6 cellular contexts compared by ENCODE assay signal in genomic region chr9:71508134-71508533, GRCh38.
DNase-seq lines count a peak whose midpoint lies in the region; ATAC-seq, FAIRE-seq and TF ChIP-seq lines count a peak whose summit lies in the region.
"Not testable (repeated sequence)": the region's sequence is repeated elsewhere in the genome, so short reads cannot be mapped to it uniquely, and the experiment has no call there.

No MANE protein-coding gene starts in this region.

- H3K9ac ChIP-seq in colonic mucosa (ENCODE audit: low read depth in 2 of 2, low read length in 2 of 2); kidney (ENCODE audit: low read length in 2 of 2): not testable (repeated sequence)

- not testable (repeated sequence) for H3K36me3 ChIP-seq in colonic mucosa; kidney (ENCODE audit: control insufficient read depth in 1 of 2, insufficient read depth in 2 of 2, low read length in 2 of 2); pancreas

- peak; percentile 65 for ATAC-seq in left colon
- ATAC-seq in pancreas = not testable (repeated sequence)

- H3K4me3 ChIP-seq in colonic mucosa; kidney (ENCODE audit: low read length in 2 of 2); pancreas: not testable (repeated sequence)

- peak; percentile 98 for FAIRE-seq in RCC 7860 (lab: Jason Lieb, UNC)
- FAIRE-seq in kidney (lab: Jason Lieb, UNC) = peak; percentile 63
- peak; percentile 87 for FAIRE-seq in pancreas (lab: Jason Lieb, UNC)

- in situ Hi-C loops in ACHN (cut with HindIII; ENCODE audit: low pct_ligation_motif_present, low pct_unique_long_range_greater_than_20kb, low sequenced_read_pairs) = not testable (repeated sequence)

- intact Hi-C loops in colonic mucosa (cut with DNase I); kidney (cut with DNase I); left colon (cut with DNase I, micrococcal nuclease); pancreas (cut with DNase I): not testable (repeated sequence)

- H3K9me3 ChIP-seq in colonic mucosa; kidney (ENCODE audit: control insufficient read depth in 1 of 2, low read length in 2 of 2); pancreas: not testable (repeated sequence)

- not testable (repeated sequence) for TF ChIP-seq CTCF in colonic mucosa (IDR thresholded peaks at IDR 0.05); kidney (IDR thresholded peaks at IDR 0.05; ENCODE audit: borderline replicate concordance, extremely low read depth, insufficient read depth); pancreas (IDR thresholded peaks at IDR 0.05)

- WGBS in pancreas, 2 donors = 46 to 53% methylated on average over 2 of the region's 2 CpGs

- DNase-seq in ACHN (peak; percentile 64), RCC 7860 (ENCODE audit: low spot score) (peak; percentile 53)
- not testable (repeated sequence) for DNase-seq in colonic mucosa, kidney, left colon, pancreas

- H3K4me1 ChIP-seq in colonic mucosa; kidney (ENCODE audit: control insufficient read depth in 1 of 2, insufficient read depth in 1 of 2, low read depth in 1 of 2, low read length in 2 of 2); pancreas: not testable (repeated sequence)

- not testable (repeated sequence) for H3K27me3 ChIP-seq in colonic mucosa, pancreas

- H3K27ac ChIP-seq in colonic mucosa = peak overlapping the region; percentile 38
- H3K27ac ChIP-seq in kidney (ENCODE audit: low read depth in 2 of 2, low read length in 2 of 2); pancreas: not testable (repeated sequence)
